ENCODE assay signal across 23 cellular contexts in genomic region chr12:106018286-106018685, GRCh38.
"Had no signal": no experiment of that assay in that cellular context is flagged by ENCODE, and none has a peak within 500 bp of the region (broad histone marks: within the 10 kb centered on the region; RNA-seq: fewer than 3 reads in every experiment).

No MANE protein-coding gene starts in this region.

- H3K4me2 ChIP-seq: smooth muscle cell had no signal

- ATAC-seq: left colon; left lung; lower lobe of right lung; naive thymus-derived CD4-positive, alpha-beta T cell; natural killer cell treated with Interleukin-12 subunit alpha and Interleukin-12 subunit beta and Interleukin-15 and Interleukin-18, amount 100 ng/mL, for 72 hours; right lobe of liver; stimulated activated memory B cell treated with anti-CD40 and anti-IgM and Interleukin-4, amounts not matched to agents 10 μg/mL and 1 μg/mL and 100 μg/mL, for 72 hours; stimulated activated naive CD8-positive, alpha-beta T cell treated with anti-CD3 and anti-CD28 coated beads, Interleukin-15, amount 100 ng/mL, for 72 hours had no signal

- H3K4me3 ChIP-seq: left lung, lower lobe of right lung, ovary, right atrium auricular region, right lobe of liver, smooth muscle cell, tibial nerve, uterus had no signal

- H3K27me3 ChIP-seq: left lung, ovary, right atrium auricular region, right lobe of liver, tibial nerve, uterus had no signal

- H3K36me3 ChIP-seq: left lung, lower lobe of right lung, ovary, right atrium auricular region, right lobe of liver, tibial nerve, uterus had no signal

- H3K9me3 ChIP-seq: ovary, right lobe of liver, uterus had no signal

- DNase-seq: immature natural killer cell; kidney; left colon; left lung; lower lobe of right lung; mammary epithelial cell; mesenchymal stem cell; naive thymus-derived CD4-positive, alpha-beta T cell; ovary; right lobe of liver; stimulated activated CD4-positive, alpha-beta T cell treated with anti-CD3 and anti-CD28 coated beads, Interleukin-1b, Interleukin-23, amount 100 ng/mL, for 48 hours; stimulated activated CD4-positive, alpha-beta T cell treated with anti-CD3 and anti-CD28 coated beads, Interleukin-2, amount 100 ng/mL, for 48 hours; stimulated activated CD4-positive, alpha-beta T cell treated with anti-CD3 and anti-CD28 coated beads, Interleukin-4, amount 100 ng/mL, for 4 hours; stimulated activated CD8-positive, alpha-beta memory T cell treated with anti-CD3 and anti-CD28 coated beads, Interleukin-4, amount 100 ng/mL, for 48 hours; stimulated activated naive CD4-positive, alpha-beta T cell treated with Interleukin-2 at 50 U/mL for 16 hours; stimulated activated naive CD8-positive, alpha-beta T cell treated with anti-CD3 and anti-CD28 coated beads, Interleukin-15, amount 100 ng/mL, for 72 hours; substantia nigra; uterus had no signal

- H3K4me1 ChIP-seq: left lung, tibial nerve, uterus had no signal

- H3K27ac ChIP-seq: left lung, lower lobe of right lung, ovary, right atrium auricular region, right lobe of liver, tibial nerve, uterus had no signal
